In the genomic region with DNA sequence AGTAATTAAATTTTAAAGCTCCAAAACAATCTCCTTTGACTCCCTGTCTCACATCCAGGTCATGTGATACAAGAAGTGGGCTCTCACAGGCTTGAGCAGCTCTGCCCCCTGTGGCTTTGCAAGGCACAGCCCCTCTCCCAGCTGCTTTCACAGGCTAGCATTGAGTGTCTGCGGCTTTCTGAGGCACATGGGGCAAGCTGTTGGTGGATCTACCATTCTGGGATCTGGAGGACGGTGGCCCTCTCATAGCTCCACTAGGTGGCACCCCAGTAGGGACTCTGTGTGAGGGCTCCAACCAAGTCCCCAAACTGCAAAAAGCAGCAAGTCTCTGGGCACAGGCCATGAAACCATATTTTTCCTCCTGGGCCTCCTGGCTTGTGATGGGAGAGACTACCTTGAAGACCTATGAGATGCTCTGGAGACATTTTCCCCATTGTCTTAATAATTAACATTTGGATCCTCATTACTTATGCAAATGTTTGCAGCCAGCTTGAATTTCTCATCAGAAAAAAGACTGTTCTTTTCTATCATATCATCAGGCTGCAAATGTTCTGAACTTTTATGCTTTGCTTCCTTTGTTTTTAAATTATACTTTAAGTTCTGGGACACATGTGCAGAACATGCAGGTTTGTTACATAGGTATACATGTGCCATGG, we compare ENCODE assay signal across 8 cellular contexts.
DNase-seq lines count a peak whose midpoint lies in the region; ATAC-seq lines count a peak whose summit lies in the region.

No MANE protein-coding gene starts in this region.

- no peaks in the 10 kb centered on the region for H3K36me3 ChIP-seq in SJSA1

- DNase-seq in GDM1 (lab: John Stamatoyannopoulos, UW) (peak; percentile 0), HCEC 1CT (peak; percentile 25), SJSA1 (ENCODE audit: low read depth in 1 of 2, low spot score in 2 of 2) (peak; percentile 6 to 49), iPS-NIHi7 (ENCODE audit: extremely low spot score) (peak; percentile 16), putamen (ENCODE audit: low spot score) (no peak), activated gamma-delta T cell treated with Interleukin-2 at 50 U/mL for 16 hours (no peak), NCI-H1930 (lab: John Stamatoyannopoulos, UW) (no peak)

- no peak for ATAC-seq in GM21381 (IDR thresholded peaks at IDR 0.05; ENCODE audit: unreplicated experiment)

- H3K4me3 ChIP-seq in SJSA1: no peak overlapping the region

- H3K4me1 ChIP-seq in SJSA1 (replicated peaks): no peaks in the 10 kb centered on the region

- no peaks in the 10 kb centered on the region for H3K9me3 ChIP-seq in SJSA1 (replicated peaks)

- no peaks in the 10 kb centered on the region for H3K27me3 ChIP-seq in SJSA1 (replicated peaks)

- H3K27ac ChIP-seq in SJSA1: no peak overlapping the region

Comparison
In these comparisons a context has a peak if more than half of its experiments do, and no peak if none do; other contexts are left out.
1. DNase-seq: peak in GDM1 (single experiment), HCEC 1CT (single experiment), SJSA1 (2 of 2) and iPS-NIHi7 (single experiment); none in putamen (single experiment), activated gamma-delta T cell treated with Interleukin-2 at 50 U/mL for 16 hours (single experiment) and NCI-H1930 (0 of 2).